Comparison of ENCODE assay signal across 33 cellular contexts in the genomic region with DNA sequence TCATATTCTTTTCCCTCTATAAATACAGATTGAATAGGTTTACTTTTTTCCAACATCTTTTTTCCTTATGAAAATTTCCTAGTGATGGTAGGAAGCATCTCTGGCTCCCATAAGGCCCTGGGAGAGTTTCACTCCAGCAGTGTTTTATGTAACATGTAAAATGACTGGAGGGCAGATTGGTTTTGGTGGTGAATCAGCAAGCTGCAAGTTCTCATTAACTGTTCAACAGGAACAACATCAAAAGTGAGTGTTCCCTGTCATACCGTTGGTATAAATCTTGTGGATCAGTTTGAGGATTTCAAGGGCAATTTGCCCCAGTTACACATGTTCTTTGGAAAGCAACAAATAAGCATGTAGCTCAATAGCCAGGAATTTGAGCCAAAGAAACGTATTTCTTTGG.
DNase-seq lines count a peak whose midpoint lies in the region; ATAC-seq, FAIRE-seq and TF ChIP-seq lines count a peak whose summit lies in the region.
"Had no signal": no experiment of that assay in that cellular context is flagged by ENCODE, and none has a peak within 500 bp of the region (broad histone marks: within the 10 kb centered on the region; RNA-seq: fewer than 3 reads in every experiment).

No MANE protein-coding gene starts in this region.

- H3K79me2 ChIP-seq in K562 (ENCODE audit: control insufficient read depth, insufficient read depth, low read length), result no peaks in the 10 kb centered on the region
- H3K79me2 ChIP-seq: parathyroid adenoma had no signal

- no peak overlapping the region for H3K4me3 ChIP-seq in K562
- H3K4me3 ChIP-seq in coronary artery, result no peak overlapping the region
- H3K4me3 ChIP-seq: GM12878, right atrium auricular region, thoracic aorta, uterus had no signal

- 2% methylated on average over 2 of the region's 2 CpGs for WGBS in K562 (ENCODE audit: insufficient coverage, low coverage, missing lambda C conversion rate)

- CTCF ChIA-PET in K562 (lab: Yijun Ruan, JAX; ENCODE audit: low intra/inter-chr PET ratio), result no interaction called here

- intact Hi-C loops in K562 (cut with micrococcal nuclease), result no loop called here

- no peak for TF ChIP-seq POLR2A in K562 (conservative IDR thresholded peaks at IDR 0.05)

- DNase-seq in Daoy (ENCODE audit: low read depth), result peak; percentile 51
- peak; percentile 18 for DNase-seq in NCI-H69 (lab: John Stamatoyannopoulos, UW)
- no peak for DNase-seq in K562 (ENCODE audit: extremely low read depth in 1 of 4, low spot score in 3 of 4)
- peak; percentile 28 for DNase-seq in foreskin melanocyte
- no peak for DNase-seq in coronary artery (ENCODE audit: low spot score)
- no peak for DNase-seq in stimulated activated effector memory CD8-positive, alpha-beta T cell treated with anti-CD3 and anti-CD28 coated beads, Interleukin-12 subunit alpha, Interleukin-12 subunit beta, amount 100 ng/mL, for 72 hours (ENCODE audit: low spot score in 2 of 2)
- no peak for DNase-seq in caudate nucleus (lab: John Stamatoyannopoulos, UW)
- DNase-seq: activated CD4-positive, alpha-beta T cell treated with anti-CD3 and anti-CD28 coated beads for 1 hour; activated CD8-positive, alpha-beta memory T cell treated with anti-CD3 and anti-CD28 coated beads, Interleukin-2, amount 50 U/mL, for 48 hours; activated CD8-positive, alpha-beta T cell treated with anti-CD3 and anti-CD28 coated beads for 36 hours; activated naive CD4-positive, alpha-beta T cell treated with Interleukin-2 at 50 U/mL for 16 hours; CD8-positive, alpha-beta T cell; EL; glutamatergic neuron; H7; Karpas-422; MV-4-11; NCI-H1436 treated with DMSO at 0.1 percent for 48 hours; NCI-H446 treated with DMSO at 0.1 percent for 48 hours; small intestine; uterus had no signal

- no peaks in the 10 kb centered on the region for H3K9me3 ChIP-seq in K562 (replicated peaks; ENCODE audit: control insufficient read depth, insufficient read depth, low read depth, low read length)
- H3K9me3 ChIP-seq: right atrium auricular region, thoracic aorta, uterus had no signal

- no peak overlapping the region for H3K27ac ChIP-seq in K562 (ENCODE audit: extremely low read depth, low read depth, low read length)
- H3K27ac ChIP-seq in coronary artery, result no peak overlapping the region
- no peak overlapping the region for H3K27ac ChIP-seq in caudate nucleus (ENCODE audit: low read depth, low read length)
- H3K27ac ChIP-seq: parathyroid adenoma, right atrium auricular region, thoracic aorta, uterus had no signal

- no peaks in the 10 kb centered on the region for H3K36me3 ChIP-seq in K562 (ENCODE audit: control insufficient read depth, insufficient read depth, low read length)
- H3K36me3 ChIP-seq: right atrium auricular region, thoracic aorta, uterus had no signal

- H3K36me3 Mint-ChIP-seq in stimulated activated effector memory CD8-positive, alpha-beta T cell treated with anti-CD3 and anti-CD28 coated beads, Interleukin-12 subunit alpha, Interleukin-12 subunit beta, amount 100 ng/mL, for 72 hours, result no peaks in the 10 kb centered on the region
- H3K36me3 Mint-ChIP-seq: brain; CD8-positive, alpha-beta T cell; mesothelial cell of epicardium had no signal

- TF ChIP-seq EP300 in K562 (IDR thresholded peaks at IDR 0.05; ENCODE audit: low read length), result no peak

- no TSS peak for BruUV-seq in K562 (replicated peaks; lab: Mats Ljungman, UMichigan)

- peaks cover 0 to 4% of the 10 kb centered on the region in 2 experiments; a peak in 2 of 5 replicates for H3K27me3 ChIP-seq in K562 (ENCODE audit: control insufficient read depth in 2 of 2, insufficient read depth in 2 of 2, low read length in 2 of 2)
- H3K27me3 ChIP-seq: right atrium auricular region, uterus had no signal

- no peak overlapping the region for H2AFZ ChIP-seq in K562 (ENCODE audit: low read depth, low read length)
- H2AFZ ChIP-seq: parathyroid adenoma had no signal

- no peak overlapping the region for H3K27ac Mint-ChIP-seq in stimulated activated effector memory CD8-positive, alpha-beta T cell treated with anti-CD3 and anti-CD28 coated beads, Interleukin-12 subunit alpha, Interleukin-12 subunit beta, amount 100 ng/mL, for 72 hours
- H3K27ac Mint-ChIP-seq: activated CD8-positive, alpha-beta T cell treated with anti-CD3 and anti-CD28 coated beads for 36 hours; activated T-helper 1 cell treated with anti-CD3 and anti-CD28 coated beads, Interleukin-12 subunit alpha, Interleukin-12 subunit beta, Interleukin-2, Interleukin-4 antibody, amounts not matched to agents 30 ng/mL and 10 ng/mL and 1 ng/mL, durations not matched to agents 14 hours and 24 hours and 36 hours; B cell; CD8-positive, alpha-beta T cell; mesothelial cell of epicardium; stimulated activated naive CD8-positive, alpha-beta T cell treated with anti-CD3 and anti-CD28 coated beads, Interleukin-15, Interleukin-2, amounts not matched to agents 100 ng/mL and 50 ng/mL, for 24 hours; T-helper 2 cell treated with Interferon-gamma antibody and Interleukin-4, amounts not matched to agents 5 μg/mL and 100 μg/mL, for 36 hours had no signal

- H3K4me1 ChIP-seq in K562 (replicated peaks in 1 of 2; ENCODE audit: control insufficient read depth in 2 of 2, insufficient read depth in 2 of 2, low read length in 2 of 2), result no peaks in the 10 kb centered on the region
- H3K4me1 ChIP-seq: parathyroid adenoma, right atrium auricular region, uterus had no signal

- H3K4me2 ChIP-seq in K562 (ENCODE audit: insufficient read depth, low read length), result no peak overlapping the region

- POLR2A ChIA-PET in K562 (lab: Yijun Ruan, JAX), result no interaction called here

- no peak for TF ChIP-seq RAD21 in K562 (CRISPR knock-in tag; conservative IDR thresholded peaks at IDR 0.05 in 1 of 2, IDR thresholded peaks at IDR 0.05 in 1 of 2)

- H4K20me1 ChIP-seq in K562 (replicated peaks; ENCODE audit: control insufficient read depth, insufficient read depth, low read length), result no peaks in the 10 kb centered on the region

- H3K9me1 ChIP-seq in K562 (ENCODE audit: control insufficient read depth, insufficient read depth, low read length), result no peaks in the 10 kb centered on the region

- H3K4me1 Mint-ChIP-seq in stimulated activated effector memory CD8-positive, alpha-beta T cell treated with anti-CD3 and anti-CD28 coated beads, Interleukin-12 subunit alpha, Interleukin-12 subunit beta, amount 100 ng/mL, for 72 hours, result no peaks in the 10 kb centered on the region
- H3K4me1 Mint-ChIP-seq: B cell, mesothelial cell of epicardium had no signal

- peak; percentile 32 for FAIRE-seq in K562 (lab: Jason Lieb, UNC)
- FAIRE-seq: GM12878, islet of Langerhans, small intestine had no signal

- in situ Hi-C loops in K562 (cut with MboI), result no loop called here

- H3K9ac ChIP-seq in K562 (ENCODE audit: insufficient read depth in 1 of 2, low read depth in 2 of 2, low read length in 2 of 2), result no peak overlapping the region
- H3K9ac ChIP-seq: parathyroid adenoma had no signal

- no peak overlapping the region for H3K4me3 Mint-ChIP-seq in stimulated activated effector memory CD8-positive, alpha-beta T cell treated with anti-CD3 and anti-CD28 coated beads, Interleukin-12 subunit alpha, Interleukin-12 subunit beta, amount 100 ng/mL, for 72 hours
- H3K4me3 Mint-ChIP-seq: activated CD8-positive, alpha-beta T cell treated with anti-CD3 and anti-CD28 coated beads for 36 hours; activated T-helper 1 cell treated with anti-CD3 and anti-CD28 coated beads, Interleukin-12 subunit alpha, Interleukin-12 subunit beta, Interleukin-2, Interleukin-4 antibody, amounts not matched to agents 30 ng/mL and 10 ng/mL and 1 ng/mL, durations not matched to agents 14 hours and 24 hours and 36 hours; B cell; brain; CD8-positive, alpha-beta T cell; mesothelial cell of epicardium; stimulated activated naive CD8-positive, alpha-beta T cell treated with anti-CD3 and anti-CD28 coated beads, Interleukin-15, Interleukin-2, amounts not matched to agents 100 ng/mL and 50 ng/mL, for 24 hours; T-helper 2 cell treated with Interferon-gamma antibody and Interleukin-4, amounts not matched to agents 5 μg/mL and 100 μg/mL, for 36 hours had no signal

- ATAC-seq in K562 (no peak), GM21515 (IDR thresholded peaks at IDR 0.05; ENCODE audit: unreplicated experiment) (no peak)
- ATAC-seq in stimulated activated effector memory CD8-positive, alpha-beta T cell treated with anti-CD3 and anti-CD28 coated beads, Interleukin-12 subunit alpha, Interleukin-12 subunit beta, amount 100 ng/mL, for 72 hours, result no peak
- ATAC-seq: activated CD8-positive, alpha-beta T cell treated with anti-CD3 and anti-CD28 coated beads for 36 hours; CD8-positive, alpha-beta T cell; GM12878 had no signal

- peaks cover 3% of the 10 kb centered on the region for H3K9me3 Mint-ChIP-seq in stimulated activated effector memory CD8-positive, alpha-beta T cell treated with anti-CD3 and anti-CD28 coated beads, Interleukin-12 subunit alpha, Interleukin-12 subunit beta, amount 100 ng/mL, for 72 hours
- H3K9me3 Mint-ChIP-seq: mesothelial cell of epicardium had no signal

- no peak for TF ChIP-seq CTCF in K562 (IDR thresholded peaks at IDR 0.05 in 2 of 3, conservative IDR thresholded peaks at IDR 0.05 in 1 of 3; ENCODE audit: insufficient read depth in 2 of 3, low read depth in 1 of 3, low read length in 3 of 3)
- TF ChIP-seq CTCF in coronary artery (IDR thresholded peaks at IDR 0.05), result no peak

TF ChIP-seq in K562, 482 proteins besides CTCF, POLR2A, EP300 and RAD21 (continues in another document):
- no peak for TF ChIP-seq ZSCAN32 (CRISPR knock-in tag; IDR thresholded peaks at IDR 0.05)
- TF ChIP-seq WHSC1 (IDR thresholded peaks at IDR 0.05; ENCODE audit: low read length), result no peak
- TF ChIP-seq ZNF668 (CRISPR knock-in tag; IDR thresholded peaks at IDR 0.05), result no peak
- TF ChIP-seq CREB1 (IDR thresholded peaks at IDR 0.05), result no peak
- no peak for TF ChIP-seq CREB1 (CRISPR knock-in tag; IDR thresholded peaks at IDR 0.05)
- no peak for TF ChIP-seq PATZ1 (CRISPR knock-in tag; IDR thresholded peaks at IDR 0.05; ENCODE audit: borderline replicate concordance)

Comparison
In these comparisons a context has a peak if more than half of its experiments do, and no peak if none do; other contexts are left out.
1. DNase-seq: peak in Daoy (single experiment), NCI-H69 (single experiment) and foreskin melanocyte (single experiment); none in K562 (0 of 4), coronary artery (single experiment), stimulated activated effector memory CD8-positive, alpha-beta T cell treated with anti-CD3 and anti-CD28 coated beads, Interleukin-12 subunit alpha, Interleukin-12 subunit beta, amount 100 ng/mL, for 72 hours (0 of 2) and caudate nucleus (0 of 61).